In genomic region chr11:3827434-3828186, GRCh38 we compare ENCODE assay signal across 21 cellular contexts. TPM values are rescaled to one million over a fixed set of nuclear protein-coding genes. Genes with fewer than 3 reads are reported as not detected.
DNase-seq lines count a peak whose midpoint lies in the region; ATAC-seq and TF ChIP-seq lines count a peak whose summit lies in the region.
"Had no signal": no experiment of that assay in that cellular context is flagged by ENCODE, and none has a peak within 500 bp of the region (broad histone marks: within the 10 kb centered on the region; RNA-seq: fewer than 3 reads in every experiment).

No MANE protein-coding gene starts in this region.

- intact Hi-C loops in MCF 10A (cut with micrococcal nuclease), result no loop called here
- intact Hi-C loops in breast epithelium (cut with DNase I; ENCODE audit: low total_unique reads), result no loop called here

- H3K27me3 Mint-ChIP-seq in MCF 10A (ENCODE audit: insufficient read depth, unreplicated experiment) (no peaks in the 10 kb centered on the region), WTC11 (ENCODE audit: low read depth) (no peaks in the 10 kb centered on the region)

- H3K4me1 Mint-ChIP-seq in MCF 10A (ENCODE audit: insufficient read depth, unreplicated experiment) (peaks cover 20% of the 10 kb centered on the region), WTC11 (peaks cover 41% of the 10 kb centered on the region)

- no peak for TF ChIP-seq POLR2A in breast epithelium (IDR thresholded peaks at IDR 0.05)

- POLR2A ChIA-PET in MCF 10A (lab: Yijun Ruan, JAX) (no interaction called here), WTC11 (lab: Charles Lee) (interaction anchor here (0.7 to 1.5 kb wide), 2 partner anchors 10 to 23 kb away, joined by 3 read pairs; no protein-coding TSS in a partner anchor)

- H3K27me3 ChIP-seq in breast epithelium (no peaks in the 10 kb centered on the region), brain microvascular endothelial cell (replicated peaks) (no peaks in the 10 kb centered on the region)
- H3K27me3 ChIP-seq: upper lobe of left lung had no signal

- H3K4me1 ChIP-seq in breast epithelium, result no peaks in the 10 kb centered on the region

- H3K27ac ChIP-seq in breast epithelium (no peak overlapping the region), brain microvascular endothelial cell (no peak overlapping the region)
- H3K27ac ChIP-seq: lower lobe of right lung had no signal

- TSS peak; percentile 45 for BruUV-seq in MCF 10A (replicated peaks; lab: Mats Ljungman, UMichigan)

- no peak for ATAC-seq in WTC11
- ATAC-seq in GM18519 (IDR thresholded peaks at IDR 0.05; ENCODE audit: low FRiP score, unreplicated experiment), result no peak
- ATAC-seq: activated T-cell treated with anti-CD3 and anti-CD28 coated beads, Interleukin-2, amount 50 U/mL, for 72 hours; lower lobe of right lung had no signal

- DNase-seq in MCF 10A (ENCODE audit: unreplicated experiment), result no peak
- DNase-seq in breast epithelium (ENCODE audit: low spot score in 2 of 2), result no peak
- no peak for DNase-seq in WTC11 (ENCODE audit: low spot score)
- peak; percentile 43 for DNase-seq in medulla oblongata (ENCODE audit: extremely low spot score)
- DNase-seq in stimulated activated CD4-positive, alpha-beta T cell treated with anti-CD3 and anti-CD28 coated beads, Interleukin-4, amount 100 ng/mL, for 4 hours, result no peak
- DNase-seq in stimulated activated naive CD4-positive, alpha-beta T cell treated with Interleukin-2 at 50 U/mL for 16 hours (lab: John Stamatoyannopoulos, UW), result no peak
- no peak for DNase-seq in brain microvascular endothelial cell
- DNase-seq: ACHN; activated CD4-positive, alpha-beta T cell treated with anti-CD3 and anti-CD28 coated beads, Interleukin-2, amount 50 U/mL, for 4 hours; activated T-cell treated with anti-CD3 and anti-CD28 coated beads, Interleukin-2, amount 50 U/mL, for 72 hours; foreskin melanocyte; lower lobe of right lung; MM.1S; NCI-H2029 treated with DMSO at 0.1 percent for 48 hours; NCI-H524; SK-N-SH; stimulated activated CD4-positive, alpha-beta T cell treated with anti-CD3 and anti-CD28 coated beads, Interleukin-2, amount 100 ng/mL, for 24 hours; stimulated activated CD8-positive, alpha-beta memory T cell treated with anti-CD3 and anti-CD28 coated beads, Interleukin-4, amount 100 ng/mL, for 48 hours had no signal

- no peaks in the 10 kb centered on the region for H3K9me3 ChIP-seq in breast epithelium
- H3K9me3 ChIP-seq: lower lobe of right lung, SK-N-SH, upper lobe of left lung had no signal

- H3K36me3 Mint-ChIP-seq in MCF 10A (ENCODE audit: insufficient read depth, unreplicated experiment), result peaks cover 51% of the 10 kb centered on the region
- H3K36me3 Mint-ChIP-seq in WTC11, result peaks cover 43% of the 10 kb centered on the region

- H3K36me3 ChIP-seq in breast epithelium, result no peaks in the 10 kb centered on the region
- peaks cover 35% of the 10 kb centered on the region for H3K36me3 ChIP-seq in brain microvascular endothelial cell (replicated peaks)

- in situ Hi-C loops in brain microvascular endothelial cell (cut with HindIII; ENCODE audit: low pct_ligation_motif_present, low sequenced_read_pairs), result loop anchor here (25.0 kb wide), 1 partner anchor 235 kb away; no protein-coding TSS in a partner anchor

- H3K4me3 ChIP-seq in breast epithelium, result no peak overlapping the region
- H3K4me3 ChIP-seq in brain microvascular endothelial cell (ENCODE audit: low read depth, low read length), result no peak overlapping the region
- H3K4me3 ChIP-seq: lower lobe of right lung, upper lobe of left lung had no signal

- no peak overlapping the region for H3K27ac Mint-ChIP-seq in MCF 10A (ENCODE audit: low read depth, unreplicated experiment)
- no peak overlapping the region for H3K27ac Mint-ChIP-seq in WTC11

- no peaks in the 10 kb centered on the region for H3K9me3 Mint-ChIP-seq in MCF 10A (ENCODE audit: unreplicated experiment)
- no peaks in the 10 kb centered on the region for H3K9me3 Mint-ChIP-seq in WTC11
- H3K9me3 Mint-ChIP-seq: activated T-cell treated with anti-CD3 and anti-CD28 coated beads, Interleukin-2, amount 50 U/mL, for 72 hours; neural crest cell had no signal

- H3K4me3 Mint-ChIP-seq in MCF 10A (ENCODE audit: unreplicated experiment), result no peak overlapping the region
- no peak overlapping the region for H3K4me3 Mint-ChIP-seq in WTC11
- H3K4me3 Mint-ChIP-seq: activated T-cell treated with anti-CD3 and anti-CD28 coated beads, Interleukin-2, amount 50 U/mL, for 72 hours had no signal

- CTCF ChIA-PET in MCF 10A (lab: Yijun Ruan, JAX) (interaction anchor here (0.7 to 1.0 kb wide), 2 partner anchors 21 to 234 kb away, joined by 3 to 4 read pairs; no protein-coding TSS in a partner anchor), WTC11 (lab: Charles Lee) (interaction anchor here (0.6 to 4.4 kb wide), 8 partner anchors 13 to 245 kb away, joined by 3 to 71 read pairs (median 14); partner anchors contain the start of genes PGAP2, RHOG and STIM1)

- TF ChIP-seq CTCF in MCF 10A (IDR thresholded peaks at IDR 0.05; ENCODE audit: unreplicated experiment) (no peak), breast epithelium (IDR thresholded peaks at IDR 0.05) (no peak), WTC11 (IDR thresholded peaks at IDR 0.05) (no peak), brain microvascular endothelial cell (IDR thresholded peaks at IDR 0.05; ENCODE audit: low read depth, low read length, missing control alignments) (no peak)

TF ChIP-seq in WTC11, 78 proteins besides CTCF, POLR2A, EP300 and RAD21:
- TF ChIP-seq USF1 (CRISPR knock-in tag; IDR thresholded peaks at IDR 0.05), result no peak
- TF ChIP-seq SMAD4 (CRISPR knock-in tag; IDR thresholded peaks at IDR 0.05), result no peak
- peak; percentile 21; the same call in 1 of the 2 replicates for TF ChIP-seq NFYB (CRISPR knock-in tag; conservative IDR thresholded peaks at IDR 0.05; ENCODE audit: low read depth)

RNA-seq across cellular contexts. Expression of gene RHOG, which starts 13.1 kb away (rescaled TPM):
- total RNA-seq in MCF 10A (2022) (32.6 and 35.7 TPM in 2 replicates), breast epithelium (10 to 100 TPM; 37.0 to 68.2 (median 37.0) TPM), WTC11 (2021) (28.8 to 33.6 TPM (median 28.8 TPM) in 3 replicates)

RNA-seq across cellular contexts. Expression of gene PGAP2, which starts 19.2 kb away (rescaled TPM):
- total RNA-seq in MCF 10A (2022) (27.2 and 28.2 TPM in 2 replicates), breast epithelium (10 to 100 TPM; 12.3 to 24.3 (median 20.6) TPM), WTC11 (2021) (38.2 to 43.0 TPM (median 40.7 TPM) in 3 replicates)

RNA-seq across cellular contexts. Expression of gene STIM1, which starts 27.9 kb away (rescaled TPM):
- 41.2 and 56.2 TPM in 2 replicates for total RNA-seq in MCF 10A (2022)
- 10 to 100 TPM; 44.2 to 68.2 (median 47.9) TPM for total RNA-seq in breast epithelium
- total RNA-seq in WTC11 (2021), result 17.0 to 18.0 TPM (median 17.4 TPM) in 3 replicates

RNA-seq across cellular contexts. Expression of gene NUP98, which starts 30.3 kb away (rescaled TPM):
- total RNA-seq in MCF 10A (2022) (79.4 and 83.7 TPM in 2 replicates), breast epithelium (100 to 1,000 TPM in 2 of 3 donors, 10 to 100 TPM in 1; 98.1 to 178 (median 142) TPM), WTC11 (2021) (81.3 to 91.4 TPM (median 81.4 TPM) in 3 replicates)
